Comparison of ENCODE assay signal across 25 cellular contexts in genomic region chr11:110955797-110956196, GRCh38.
"Had no signal": no experiment of that assay in that cellular context is flagged by ENCODE, and none has a peak within 500 bp of the region (broad histone marks: within the 10 kb centered on the region; RNA-seq: fewer than 3 reads in every experiment).

No MANE protein-coding gene starts in this region.

- H3K36me3 ChIP-seq: gastrocnemius medialis, heart left ventricle, neutrophil, stomach, WERI-Rb-1 had no signal

- H3K9ac ChIP-seq: parathyroid adenoma had no signal

- H3K9me3 Mint-ChIP-seq: activated CD4-positive, alpha-beta memory T cell treated with anti-CD3 and anti-CD28 coated beads for 36 hours; activated naive CD8-positive, alpha-beta T cell treated with anti-CD3 and anti-CD28 coated beads for 36 hours; activated T-helper 17 cell treated with anti-CD3 and anti-CD28 coated beads, Interleukin-2, amount 50 U/mL, for 72 hours; central memory CD8-positive, alpha-beta T cell; memory B cell; naive thymus-derived CD4-positive, alpha-beta T cell; stimulated activated effector memory CD8-positive, alpha-beta T cell treated with anti-CD3 and anti-CD28 coated beads, Interleukin-12 subunit alpha, Interleukin-12 subunit beta, amount 100 ng/mL, for 72 hours had no signal

- H3K9me3 ChIP-seq: gastrocnemius medialis, heart left ventricle, mucosa of descending colon, neutrophil, stomach had no signal

- H3K4me1 Mint-ChIP-seq: activated CD4-positive, alpha-beta T cell treated with anti-CD3 and anti-CD28 coated beads for 36 hours; activated naive CD8-positive, alpha-beta T cell treated with anti-CD3 and anti-CD28 coated beads for 36 hours; activated T-helper 17 cell treated with anti-CD3 and anti-CD28 coated beads, Interleukin-2, amount 50 U/mL, for 72 hours; central memory CD8-positive, alpha-beta T cell; stimulated activated effector memory CD8-positive, alpha-beta T cell treated with anti-CD3 and anti-CD28 coated beads, Interleukin-12 subunit alpha, Interleukin-12 subunit beta, amount 100 ng/mL, for 72 hours had no signal

- DNase-seq: activated CD4-positive, alpha-beta memory T cell treated with anti-CD3 and anti-CD28 coated beads for 36 hours; activated CD4-positive, alpha-beta T cell treated with anti-CD3 and anti-CD28 coated beads for 36 hours; activated naive CD4-positive, alpha-beta T cell; activated naive CD8-positive, alpha-beta T cell treated with anti-CD3 and anti-CD28 coated beads for 36 hours; amygdala; cortex of kidney; erythroblast; gastrocnemius medialis; heart left ventricle; mucosa of descending colon; naive thymus-derived CD4-positive, alpha-beta T cell; stimulated activated CD4-positive, alpha-beta T cell treated with anti-CD3 and anti-CD28 coated beads, Interleukin-4, amount 100 ng/mL, for 24 hours; stomach; T-helper 1 cell; T-helper 9 cell; trophoblast cell; WERI-Rb-1 had no signal

- H3K27ac ChIP-seq: gastrocnemius medialis, heart left ventricle, neutrophil, parathyroid adenoma, stomach, WERI-Rb-1 had no signal

- H3K4me3 ChIP-seq: gastrocnemius medialis, heart left ventricle, mucosa of descending colon, stomach had no signal

- H3K27ac Mint-ChIP-seq: activated CD4-positive, alpha-beta memory T cell treated with anti-CD3 and anti-CD28 coated beads for 36 hours; activated CD4-positive, alpha-beta T cell treated with anti-CD3 and anti-CD28 coated beads for 36 hours; activated naive CD8-positive, alpha-beta T cell treated with anti-CD3 and anti-CD28 coated beads for 36 hours; activated T-helper 17 cell treated with anti-CD3 and anti-CD28 coated beads, Interleukin-2, amount 50 U/mL, for 72 hours; memory B cell; naive thymus-derived CD4-positive, alpha-beta T cell; stimulated activated effector memory CD8-positive, alpha-beta T cell treated with anti-CD3 and anti-CD28 coated beads, Interleukin-12 subunit alpha, Interleukin-12 subunit beta, amount 100 ng/mL, for 72 hours had no signal

- H3K4me3 Mint-ChIP-seq: activated CD4-positive, alpha-beta memory T cell treated with anti-CD3 and anti-CD28 coated beads for 36 hours; activated CD4-positive, alpha-beta T cell treated with anti-CD3 and anti-CD28 coated beads for 36 hours; activated naive CD8-positive, alpha-beta T cell treated with anti-CD3 and anti-CD28 coated beads for 36 hours; activated T-helper 17 cell treated with anti-CD3 and anti-CD28 coated beads, Interleukin-2, amount 50 U/mL, for 72 hours; central memory CD8-positive, alpha-beta T cell; memory B cell; naive thymus-derived CD4-positive, alpha-beta T cell; stimulated activated effector memory CD8-positive, alpha-beta T cell treated with anti-CD3 and anti-CD28 coated beads, Interleukin-12 subunit alpha, Interleukin-12 subunit beta, amount 100 ng/mL, for 72 hours had no signal

- ATAC-seq: activated CD4-positive, alpha-beta T cell treated with anti-CD3 and anti-CD28 coated beads for 36 hours; activated T-helper 17 cell treated with anti-CD3 and anti-CD28 coated beads, Interleukin-2, amount 50 U/mL, for 72 hours; gastrocnemius medialis; heart left ventricle; mucosa of descending colon; naive thymus-derived CD4-positive, alpha-beta T cell; sciatic nerve; stimulated activated effector memory CD8-positive, alpha-beta T cell treated with anti-CD3 and anti-CD28 coated beads, Interleukin-12 subunit alpha, Interleukin-12 subunit beta, amount 100 ng/mL, for 72 hours had no signal

- H3K36me3 Mint-ChIP-seq: activated CD4-positive, alpha-beta memory T cell treated with anti-CD3 and anti-CD28 coated beads for 36 hours; activated naive CD8-positive, alpha-beta T cell treated with anti-CD3 and anti-CD28 coated beads for 36 hours; memory B cell; naive thymus-derived CD4-positive, alpha-beta T cell; stimulated activated effector memory CD8-positive, alpha-beta T cell treated with anti-CD3 and anti-CD28 coated beads, Interleukin-12 subunit alpha, Interleukin-12 subunit beta, amount 100 ng/mL, for 72 hours had no signal

- H3K4me1 ChIP-seq: gastrocnemius medialis, parathyroid adenoma had no signal

- H3K27me3 Mint-ChIP-seq: activated CD4-positive, alpha-beta T cell treated with anti-CD3 and anti-CD28 coated beads for 36 hours; activated naive CD8-positive, alpha-beta T cell treated with anti-CD3 and anti-CD28 coated beads for 36 hours had no signal

- H3K27me3 ChIP-seq: gastrocnemius medialis, neutrophil, stomach had no signal

- FAIRE-seq: endometrium had no signal
